ENCODE assay signal across 8 cellular contexts in the genomic region with DNA sequence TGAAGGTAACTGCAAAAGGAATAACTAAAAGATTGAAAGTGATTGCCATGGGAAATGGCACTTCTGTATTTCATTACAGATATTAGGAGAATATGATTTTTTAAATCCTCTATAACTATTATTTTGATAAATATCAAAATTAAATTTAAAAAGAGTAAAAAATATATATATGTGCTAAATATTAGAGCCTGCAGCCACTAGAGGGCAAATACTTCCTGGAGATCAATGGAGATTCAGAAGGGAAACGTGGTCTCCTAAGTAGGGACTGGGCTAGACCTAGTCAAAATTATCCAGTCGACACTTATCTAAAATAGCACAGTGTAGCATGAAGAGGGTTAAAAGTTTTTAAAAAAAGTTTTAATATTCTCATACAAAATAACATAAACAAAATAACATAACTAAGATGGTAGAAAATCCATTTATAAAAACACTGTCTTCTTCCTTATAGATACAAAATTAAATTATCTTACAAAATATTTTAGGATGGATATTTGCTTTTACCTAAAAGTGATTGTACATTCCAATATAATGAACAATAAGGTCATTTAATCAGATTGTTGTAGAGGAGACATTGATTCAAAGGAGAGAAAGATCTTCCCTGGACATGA.
DNase-seq lines count a peak whose midpoint lies in the region; ATAC-seq, FAIRE-seq and TF ChIP-seq lines count a peak whose summit lies in the region.

No MANE protein-coding gene starts in this region.

- H3K4me3 Mint-ChIP-seq in glutamatergic neuron (ENCODE audit: unreplicated experiment), result no peak overlapping the region

- DNase-seq in AML-193 (lab: John Stamatoyannopoulos, UW), result peak; percentile 34 to 38
- DNase-seq in RCC 7860 (ENCODE audit: low spot score), result peak; percentile 17
- no peak for DNase-seq in glutamatergic neuron
- no peak for DNase-seq in NCI-H524 treated with DMSO at 0.1 percent for 48 hours (lab: John Stamatoyannopoulos, UW)
- no peak for DNase-seq in COLO668 (lab: John Stamatoyannopoulos, UW; ENCODE audit: unreplicated experiment)
- no peak for DNase-seq in activated naive CD4-positive, alpha-beta T cell treated with anti-CD3 and anti-CD28 coated beads, Interleukin-2, amount 50 U/mL, for 72 hours (ENCODE audit: low spot score in 2 of 2)
- no peak for DNase-seq in ecto neural progenitor cell (ENCODE audit: low spot score)

- peak; percentile 75 for TF ChIP-seq CTCF in glutamatergic neuron (IDR thresholded peaks at IDR 0.05; ENCODE audit: partially characterized antibody, unreplicated experiment)

- no peak overlapping the region for H3K27ac Mint-ChIP-seq in glutamatergic neuron (ENCODE audit: unreplicated experiment)
- H3K27ac Mint-ChIP-seq in activated naive CD4-positive, alpha-beta T cell treated with anti-CD3 and anti-CD28 coated beads, Interleukin-2, amount 50 U/mL, for 72 hours, result no peak overlapping the region

- peak; percentile 66 for ATAC-seq in GM21367 (IDR thresholded peaks at IDR 0.05; ENCODE audit: unreplicated experiment)
- no peak for ATAC-seq in activated naive CD4-positive, alpha-beta T cell treated with anti-CD3 and anti-CD28 coated beads, Interleukin-2, amount 50 U/mL, for 72 hours

- H3K27me3 Mint-ChIP-seq in glutamatergic neuron (ENCODE audit: unreplicated experiment), result no peaks in the 10 kb centered on the region

- FAIRE-seq in RCC 7860 (lab: Jason Lieb, UNC), result peak; percentile 63

- no peaks in the 10 kb centered on the region for H3K36me3 Mint-ChIP-seq in glutamatergic neuron (ENCODE audit: unreplicated experiment)
- no peaks in the 10 kb centered on the region for H3K36me3 Mint-ChIP-seq in activated naive CD4-positive, alpha-beta T cell treated with anti-CD3 and anti-CD28 coated beads, Interleukin-2, amount 50 U/mL, for 72 hours

- H3K4me1 Mint-ChIP-seq in glutamatergic neuron (ENCODE audit: low read depth, unreplicated experiment), result peaks cover 1% of the 10 kb centered on the region

- no peaks in the 10 kb centered on the region for H3K9me3 Mint-ChIP-seq in glutamatergic neuron (ENCODE audit: unreplicated experiment)
- H3K9me3 Mint-ChIP-seq in activated naive CD4-positive, alpha-beta T cell treated with anti-CD3 and anti-CD28 coated beads, Interleukin-2, amount 50 U/mL, for 72 hours, result no peaks in the 10 kb centered on the region

Comparison
In these comparisons a context has a peak if more than half of its experiments do, and no peak if none do; other contexts are left out.
1. DNase-seq: peak in AML-193 (2 of 2) and RCC 7860 (single experiment); none in glutamatergic neuron (single experiment), NCI-H524 treated with DMSO at 0.1 percent for 48 hours (single experiment), COLO668 (single experiment), activated naive CD4-positive, alpha-beta T cell treated with anti-CD3 and anti-CD28 coated beads, Interleukin-2, amount 50 U/mL, for 72 hours (0 of 2) and ecto neural progenitor cell (single experiment).